Comparison of ENCODE assay signal across 33 cellular contexts in genomic region chr7:147519062-147519461, GRCh38.
A peak's percentile ranks its signal among the peaks of the same experiment; 100 is the strongest.
DNase-seq lines count a peak whose midpoint lies in the region; ATAC-seq, FAIRE-seq and TF ChIP-seq lines count a peak whose summit lies in the region.
"Had no signal": no experiment of that assay in that cellular context is flagged by ENCODE, and none has a peak within 500 bp of the region (broad histone marks: within the 10 kb centered on the region; RNA-seq: fewer than 3 reads in every experiment).

No MANE protein-coding gene starts in this region.

- no peaks in the 10 kb centered on the region for H3K4me1 ChIP-seq in HepG2 (ENCODE audit: insufficient read depth, low read length)
- no peaks in the 10 kb centered on the region for H3K4me1 ChIP-seq in right lobe of liver
- H3K4me1 ChIP-seq in CD4-positive, alpha-beta memory T cell (ENCODE audit: insufficient read depth, low read length) = no peaks in the 10 kb centered on the region
- H3K4me1 ChIP-seq: lower lobe of right lung, SJCRH30, testis, vagina had no signal

- H3K9me3 Mint-ChIP-seq in CD4-positive, alpha-beta memory T cell = peaks cover 2 to 10% (median 4%) of the 10 kb centered on the region in 8 donors
- H3K9me3 Mint-ChIP-seq: CD4-positive, alpha-beta T cell; endodermal cell; stimulated activated naive CD8-positive, alpha-beta T cell treated with anti-CD3 and anti-CD28 coated beads, Interleukin-15, Interleukin-2, amounts not matched to agents 100 ng/mL and 50 ng/mL, for 24 hours had no signal

- no peak overlapping the region for H3K9ac ChIP-seq in HepG2 (ENCODE audit: insufficient read depth, low read depth, low read length)

- H3K27ac Mint-ChIP-seq in CD4-positive, alpha-beta memory T cell = no peak overlapping the region
- H3K27ac Mint-ChIP-seq: activated CD8-positive, alpha-beta memory T cell treated with anti-CD3 and anti-CD28 coated beads, Interleukin-2, amount 10 ng/mL, durations not matched to agents 7 days and 5 days; CD4-positive, alpha-beta T cell; dendritic cell treated with granulocyte-macrophage colony-stimulating factor and Interleukin-4, amounts not matched to agents 40 ng/mL and 50 ng/mL, for 4 days; endodermal cell; naive thymus-derived CD8-positive, alpha-beta T cell; stimulated activated naive CD8-positive, alpha-beta T cell treated with anti-CD3 and anti-CD28 coated beads, Interleukin-15, Interleukin-2, amounts not matched to agents 100 ng/mL and 50 ng/mL, for 24 hours; T-helper 1 cell treated with Interleukin-12 subunit alpha and Interleukin-12 subunit beta and Interleukin-4 antibody, amounts not matched to agents 30 μg/mL and 1 μg/mL, for 36 hours had no signal

- H3K4me2 ChIP-seq in HepG2 (ENCODE audit: low read depth, low read length) = no peak overlapping the region

- TF ChIP-seq CTCF in HepG2 (CRISPR knock-in tag; IDR thresholded peaks at IDR 0.05) = no peak
- TF ChIP-seq CTCF in right lobe of liver (IDR thresholded peaks at IDR 0.05) = no peak

- no peak overlapping the region for H3K4me3 ChIP-seq in HepG2 (replicated peaks in 1 of 3; ENCODE audit: insufficient read depth in 1 of 3, low read depth in 2 of 3, low read length in 3 of 3)
- H3K4me3 ChIP-seq in right lobe of liver = no peak overlapping the region
- no peak overlapping the region for H3K4me3 ChIP-seq in CD4-positive, alpha-beta memory T cell (ENCODE audit: low read length in 2 of 2)
- H3K4me3 ChIP-seq: GM12878, K562, lower lobe of right lung, SJCRH30, testis, vagina had no signal

- H3K36me3 ChIP-seq in HepG2 (replicated peaks in 1 of 2; ENCODE audit: control insufficient read depth in 1 of 2, insufficient read depth in 2 of 2, low read length in 2 of 2) = no peaks in the 10 kb centered on the region
- H3K36me3 ChIP-seq in right lobe of liver = no peaks in the 10 kb centered on the region
- no peaks in the 10 kb centered on the region for H3K36me3 ChIP-seq in CD4-positive, alpha-beta memory T cell (ENCODE audit: insufficient read depth, low read length)
- H3K36me3 ChIP-seq: lower lobe of right lung, SJCRH30, vagina had no signal

- H3K4me3 Mint-ChIP-seq in CD4-positive, alpha-beta memory T cell = no peak overlapping the region
- H3K4me3 Mint-ChIP-seq: activated CD8-positive, alpha-beta memory T cell treated with anti-CD3 and anti-CD28 coated beads, Interleukin-2, amount 10 ng/mL, durations not matched to agents 7 days and 5 days; CD4-positive, alpha-beta T cell; dendritic cell treated with granulocyte-macrophage colony-stimulating factor and Interleukin-4, amounts not matched to agents 40 ng/mL and 50 ng/mL, for 4 days; endodermal cell; naive thymus-derived CD8-positive, alpha-beta T cell; stimulated activated naive CD8-positive, alpha-beta T cell treated with anti-CD3 and anti-CD28 coated beads, Interleukin-15, Interleukin-2, amounts not matched to agents 100 ng/mL and 50 ng/mL, for 24 hours; T-helper 1 cell treated with Interleukin-12 subunit alpha and Interleukin-12 subunit beta and Interleukin-4 antibody, amounts not matched to agents 30 μg/mL and 1 μg/mL, for 36 hours had no signal

- TF ChIP-seq POLR2A in HepG2 (IDR thresholded peaks at IDR 0.05; ENCODE audit: insufficient read depth in 1 of 2, low read depth in 2 of 2, low read length in 2 of 2) (no peak), right lobe of liver (IDR thresholded peaks at IDR 0.05) (no peak)

- H3K9me3 ChIP-seq in HepG2 (ENCODE audit: low read length) (peaks cover 33% of the 10 kb centered on the region), right lobe of liver (no peaks in the 10 kb centered on the region)
- no peaks in the 10 kb centered on the region for H3K9me3 ChIP-seq in CD4-positive, alpha-beta memory T cell (ENCODE audit: control insufficient read depth in 1 of 2, low read length in 2 of 2)
- H3K9me3 ChIP-seq: lower lobe of right lung, SJCRH30, testis, vagina had no signal

- H3K36me3 Mint-ChIP-seq in CD4-positive, alpha-beta memory T cell = no peaks in the 10 kb centered on the region
- H3K36me3 Mint-ChIP-seq: activated CD8-positive, alpha-beta memory T cell treated with anti-CD3 and anti-CD28 coated beads, Interleukin-2, amount 10 ng/mL, durations not matched to agents 7 days and 5 days; naive thymus-derived CD8-positive, alpha-beta T cell had no signal

- no peaks in the 10 kb centered on the region for H4K20me1 ChIP-seq in HepG2 (ENCODE audit: insufficient read depth, low read length)

- intact Hi-C loops in HepG2 (cut with micrococcal nuclease; ENCODE audit: unreplicated experiment) = no loop called here
- intact Hi-C loops in right lobe of liver (cut with DNase I) = no loop called here
- intact Hi-C loops in CD4-positive, alpha-beta memory T cell (cut with micrococcal nuclease) = no loop called here

- DNase-seq in HepG2 (ENCODE audit: low spot score) (peak; percentile 40), right lobe of liver (no peak), astrocyte of the hippocampus (ENCODE audit: low read depth, low spot score) (peak; percentile 19), iris pigment epithelial cell (ENCODE audit: low read depth) (peak; percentile 18), urothelium cell line (ENCODE audit: low spot score) (peak; percentile 15)
- DNase-seq in CD4-positive, alpha-beta memory T cell = no peak
- DNase-seq in stimulated activated CD8-positive, alpha-beta memory T cell treated with anti-CD3 and anti-CD28 coated beads, Interleukin-4, amount 100 ng/mL, for 48 hours = no peak
- DNase-seq: activated CD4-positive, alpha-beta T cell treated with anti-CD3 and anti-CD28 coated beads, Interleukin-2, amount 50 U/mL, for 4 hours; activated CD8-positive, alpha-beta memory T cell treated with anti-CD3 and anti-CD28 coated beads, Interleukin-2, amount 10 ng/mL, durations not matched to agents 7 days and 5 days; activated T-cell treated with anti-CD3 and anti-CD28 coated beads, Interleukin-2, amount 50 U/mL, for 48 hours; CD4-positive, alpha-beta T cell; central memory CD4-positive, alpha-beta T cell; DMS 273 treated with DMSO at 0.1 percent for 48 hours; EL; endodermal cell; lower lobe of right lung; naive thymus-derived CD8-positive, alpha-beta T cell; NCI-H1092 treated with DMSO at 0.1 percent for 48 hours; NCI-H187 treated with DMSO at 0.1 percent for 48 hours; NCI-H2171; occipital lobe; small intestine; testis had no signal

- POLR2A ChIA-PET in HepG2 (lab: Yijun Ruan, JAX) = no interaction called here
- POLR2A ChIA-PET in CD4-positive, alpha-beta memory T cell (lab: Charles Lee; ENCODE audit: partially characterized antibody) = no interaction called here

- H3K79me2 ChIP-seq in HepG2 (ENCODE audit: insufficient read depth, low read length) = no peaks in the 10 kb centered on the region

- H3K4me1 Mint-ChIP-seq in CD4-positive, alpha-beta memory T cell = no peaks in the 10 kb centered on the region
- H3K4me1 Mint-ChIP-seq: activated CD8-positive, alpha-beta memory T cell treated with anti-CD3 and anti-CD28 coated beads, Interleukin-2, amount 10 ng/mL, durations not matched to agents 7 days and 5 days; endodermal cell; naive thymus-derived CD8-positive, alpha-beta T cell had no signal

- CTCF ChIA-PET in HepG2 (lab: Yijun Ruan, JAX; ENCODE audit: low intra/inter-chr PET ratio, low total read pairs) = no interaction called here
- CTCF ChIA-PET in CD4-positive, alpha-beta memory T cell (lab: Charles Lee; ENCODE audit: partially characterized antibody) = no interaction called here

- FAIRE-seq in HepG2 (lab: Jason Lieb, UNC) (no peak), urothelium cell line (lab: Jason Lieb, UNC) (no peak)
- FAIRE-seq: A204.1, GM12878, K562, small intestine, TTC549 had no signal

- H3K27me3 ChIP-seq in HepG2 (ENCODE audit: control insufficient read depth in 1 of 2, insufficient read depth in 2 of 2, low read length in 2 of 2) = no peaks in the 10 kb centered on the region
- H3K27me3 ChIP-seq in right lobe of liver = no peaks in the 10 kb centered on the region
- H3K27me3 ChIP-seq in CD4-positive, alpha-beta memory T cell (ENCODE audit: insufficient read depth, low read length) = no peaks in the 10 kb centered on the region
- H3K27me3 ChIP-seq: testis, vagina had no signal

- H3K27ac ChIP-seq in HepG2 (ENCODE audit: extremely low read length, insufficient read depth, low read length) (no peak overlapping the region), right lobe of liver (no peak overlapping the region)
- H3K27ac ChIP-seq in CD4-positive, alpha-beta memory T cell (ENCODE audit: low read depth, low read length) = no peak overlapping the region
- H3K27ac ChIP-seq: lower lobe of right lung, SJCRH30, testis, vagina had no signal

- BruUV-seq in HepG2 (replicated peaks; lab: Mats Ljungman, UMichigan) = no TSS peak

- in situ Hi-C loops in HepG2 (cut with HindIII; ENCODE audit: extremely low pct_ligation_motif_present, low pct_unique_long_range_greater_than_20kb) = no loop called here

- TF ChIP-seq RAD21 in HepG2 (CRISPR knock-in tag; IDR thresholded peaks at IDR 0.05) = no peak

- peak; percentile 52; the same call in 2 of the 3 replicates for ATAC-seq in HepG2
- ATAC-seq in right lobe of liver = no peak
- no peak for ATAC-seq in HG02642 (IDR thresholded peaks at IDR 0.05; ENCODE audit: poor library complexity, unreplicated experiment)
- ATAC-seq: activated CD8-positive, alpha-beta memory T cell treated with anti-CD3 and anti-CD28 coated beads, Interleukin-2, amount 10 ng/mL, durations not matched to agents 7 days and 5 days; GM12878; K562; lower lobe of right lung; naive thymus-derived CD8-positive, alpha-beta T cell had no signal

- TF ChIP-seq EP300 in HepG2 (IDR thresholded peaks at IDR 0.05; ENCODE audit: low read depth in 2 of 2, low read length in 2 of 2) (no peak), HepG2 (CRISPR knock-in tag; IDR thresholded peaks at IDR 0.05; ENCODE audit: borderline replicate concordance) (no peak)

- H3K27me3 Mint-ChIP-seq in CD4-positive, alpha-beta memory T cell = no peaks in the 10 kb centered on the region
- H3K27me3 Mint-ChIP-seq: activated CD8-positive, alpha-beta memory T cell treated with anti-CD3 and anti-CD28 coated beads, Interleukin-2, amount 10 ng/mL, durations not matched to agents 7 days and 5 days; CD4-positive, alpha-beta T cell; dendritic cell treated with granulocyte-macrophage colony-stimulating factor and Interleukin-4, amounts not matched to agents 40 ng/mL and 50 ng/mL, for 4 days; naive thymus-derived CD8-positive, alpha-beta T cell; stimulated activated naive CD8-positive, alpha-beta T cell treated with anti-CD3 and anti-CD28 coated beads, Interleukin-15, Interleukin-2, amounts not matched to agents 100 ng/mL and 50 ng/mL, for 24 hours had no signal

- H2AFZ ChIP-seq in HepG2 (ENCODE audit: low read length) = no peak overlapping the region

- WGBS in HepG2 (ENCODE audit: low lambda C conversion rate) = 3% methylated on average over 6 of the region's 6 CpGs
- WGBS in right lobe of liver (ENCODE audit: insufficient coverage, low coverage, low lambda C conversion rate, missing lambda C conversion rate) = 37% methylated on average over 4 of the region's 6 CpGs

TF ChIP-seq in HepG2, 621 proteins besides CTCF, POLR2A, EP300 and RAD21 (continues in another document):
- no peak for TF ChIP-seq SP1 (IDR thresholded peaks at IDR 0.05)
- no peak for TF ChIP-seq SP1 (CRISPR knock-in tag; IDR thresholded peaks at IDR 0.05)

Comparison
In these comparisons a context has a peak if more than half of its experiments do, and no peak if none do; other contexts are left out.
1. DNase-seq: peak in HepG2 (single experiment), astrocyte of the hippocampus (single experiment), iris pigment epithelial cell (single experiment) and urothelium cell line (single experiment); none in right lobe of liver (0 of 3), CD4-positive, alpha-beta memory T cell (0 of 5) and stimulated activated CD8-positive, alpha-beta memory T cell treated with anti-CD3 and anti-CD28 coated beads, Interleukin-4, amount 100 ng/mL, for 48 hours (single experiment).